Comparison of ENCODE assay signal across 16 cellular contexts in the genomic region with DNA sequence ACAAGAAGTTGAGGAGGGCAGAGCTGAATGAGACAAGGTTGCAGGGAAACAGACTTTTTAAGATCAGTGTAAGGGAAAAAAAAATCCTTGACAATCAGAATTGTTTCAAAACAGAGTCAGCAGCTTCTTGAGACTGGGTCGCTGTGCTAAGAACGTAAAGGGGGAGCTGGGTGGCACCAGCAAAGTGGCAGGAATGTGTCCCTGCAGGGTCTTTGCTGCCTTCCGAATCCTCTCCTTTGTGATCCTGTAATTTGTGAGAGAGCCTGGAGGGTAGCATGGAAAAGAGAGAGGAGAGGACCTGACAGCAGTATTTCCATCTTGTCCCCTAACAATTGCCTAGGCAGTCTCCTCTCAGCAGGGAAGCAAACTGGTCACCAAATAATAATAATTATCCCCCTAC.
DNase-seq lines count a peak whose midpoint lies in the region; ATAC-seq, FAIRE-seq and TF ChIP-seq lines count a peak whose summit lies in the region.
"Had no signal": no experiment of that assay in that cellular context is flagged by ENCODE, and none has a peak within 500 bp of the region (broad histone marks: within the 10 kb centered on the region; RNA-seq: fewer than 3 reads in every experiment).

No MANE protein-coding gene starts in this region.

- H3K23me2 ChIP-seq in H9 (ENCODE audit: insufficient read length, low read depth, low read length, poor library complexity, severe bottlenecking) (no peaks in the 10 kb centered on the region), H1 (ENCODE audit: low read depth, low read length) (no peaks in the 10 kb centered on the region)

- H3K4ac ChIP-seq in H9 (ENCODE audit: low read depth, low read length) (no peak overlapping the region), H1 (replicated peaks; ENCODE audit: insufficient read length, low read depth, low read length) (no peak overlapping the region)

- no peaks in the 10 kb centered on the region for H3K36me3 ChIP-seq in H1 (ENCODE audit: control insufficient read depth in 2 of 4, insufficient read depth in 4 of 4, low read length in 3 of 4)
- H3K36me3 ChIP-seq in neural progenitor cell, result no peaks in the 10 kb centered on the region

- H3K79me2 ChIP-seq in H9 (ENCODE audit: insufficient read depth, low read length), result no peaks in the 10 kb centered on the region
- H3K79me2 ChIP-seq in H1 (ENCODE audit: control insufficient read depth in 1 of 2, insufficient read depth in 2 of 2, low read length in 2 of 2), result no peaks in the 10 kb centered on the region
- H3K79me2 ChIP-seq in neural progenitor cell (ENCODE audit: low read depth), result no peaks in the 10 kb centered on the region

- H2AFZ ChIP-seq in H9 (ENCODE audit: low read length) (no peak overlapping the region), H1 (ENCODE audit: low read length) (no peak overlapping the region), neural progenitor cell (replicated peaks) (no peak overlapping the region)

- intact Hi-C loops in posterior cingulate gyrus (cut with DNase I), result no loop called here

- H3K4me2 ChIP-seq in H9 (ENCODE audit: insufficient read depth, insufficient read length, low read length), result no peak overlapping the region
- no peak overlapping the region for H3K4me2 ChIP-seq in H1 (ENCODE audit: insufficient read depth in 1 of 2, low read depth in 2 of 2, low read length in 2 of 2)
- no peak overlapping the region for H3K4me2 ChIP-seq in neural progenitor cell

- H3K9me3 Mint-ChIP-seq in H9 (peaks cover 5 to 6% of the 10 kb centered on the region in 2 experiments; a peak in 4 of 5 replicates), neural progenitor cell (peaks cover 2% of the 10 kb centered on the region)

- WGBS in H9 (ENCODE audit: extremely low coverage, insufficient read length, low lambda C conversion rate), result no CpG with 5 or more reads among the region's 3 CpGs
- WGBS in H1 (ENCODE audit: extremely low coverage in 1 of 2, insufficient coverage in 1 of 2, insufficient read length in 1 of 2, insufficient replicate concordance in 2 of 2, low coverage in 1 of 2, low lambda C conversion rate in 2 of 2, missing lambda C conversion rate in 1 of 2), 2 experiments, result 46% methylated on average over 3 of the region's 3 CpGs; no CpG with 5 or more reads in 1 of the 2 experiments

- H3T11ph ChIP-seq in H9 (ENCODE audit: low read length), result no peak overlapping the region

- H3K9ac ChIP-seq in H9 (ENCODE audit: extremely low read depth, insufficient read length, low read length), result no peak overlapping the region
- no peak overlapping the region for H3K9ac ChIP-seq in H1 (replicated peaks in 1 of 4; ENCODE audit: extremely low read depth in 1 of 4, low read depth in 3 of 4, low read length in 3 of 4)
- H3K9ac ChIP-seq in neural progenitor cell, result no peak overlapping the region

- H3F3A ChIP-seq in neural progenitor cell (ENCODE audit: low read depth), result no peaks in the 10 kb centered on the region

- H4K8ac ChIP-seq in H9 (replicated peaks; ENCODE audit: insufficient read length, low read depth, low read length) (no peak overlapping the region), H1 (ENCODE audit: extremely low read depth, insufficient read depth, low read length) (no peak overlapping the region)

- no peak for FAIRE-seq in H1 (lab: Jason Lieb, UNC)
- FAIRE-seq: A204.1, G401.6, GM12891 had no signal

- H2BK15ac ChIP-seq in H9 (ENCODE audit: low read depth, low read length), result no peak overlapping the region
- H2BK15ac ChIP-seq in H1 (ENCODE audit: low read length), result no peak overlapping the region

- H3K4me1 Mint-ChIP-seq in H9 (peaks cover 6 to 7% of the 10 kb centered on the region in 2 experiments; a peak in 3 of 4 replicates), neural progenitor cell (no peaks in the 10 kb centered on the region)
- H3K4me1 Mint-ChIP-seq: B cell had no signal

- H3K27me3 Mint-ChIP-seq in H9 (ENCODE audit: low read depth) (no peaks in the 10 kb centered on the region), neural progenitor cell (ENCODE audit: insufficient read depth, low read depth) (peaks cover 2% of the 10 kb centered on the region)

- H3K36me3 Mint-ChIP-seq in H9 (ENCODE audit: insufficient read depth in 1 of 3, low read depth in 3 of 3), result peaks cover 2 to 4% (median 2%) of the 10 kb centered on the region in 3 experiments; a peak in 3 of 7 replicates
- no peaks in the 10 kb centered on the region for H3K36me3 Mint-ChIP-seq in neural progenitor cell
- H3K36me3 Mint-ChIP-seq: CD4-positive, alpha-beta memory T cell; IgD-negative memory B cell had no signal

- ATAC-seq in GM18511 (IDR thresholded peaks at IDR 0.05; ENCODE audit: unreplicated experiment) (no peak), HG02763 (IDR thresholded peaks at IDR 0.05; ENCODE audit: unreplicated experiment) (no peak), HG03097 (IDR thresholded peaks at IDR 0.05; ENCODE audit: low FRiP score, unreplicated experiment) (no peak)

- H4K5ac ChIP-seq in H9 (ENCODE audit: insufficient read length, low read depth, low read length) (no peak overlapping the region), H1 (ENCODE audit: insufficient read length, low read depth, low read length) (no peak overlapping the region)

- H2BK12ac ChIP-seq in H9 (ENCODE audit: insufficient read length, low read depth, low read length) (no peak overlapping the region), H1 (ENCODE audit: low read depth, low read length) (no peak overlapping the region)

- H3K56ac ChIP-seq in H9 (ENCODE audit: insufficient read length, low read depth, low read length), result no peak overlapping the region
- no peak overlapping the region for H3K56ac ChIP-seq in H1 (replicated peaks; ENCODE audit: insufficient read length, low read depth, low read length)

- no peak overlapping the region for H3K4me3 ChIP-seq in H1 (ENCODE audit: extremely low read depth in 1 of 4, insufficient read depth in 2 of 4, low read depth in 3 of 4, low read length in 4 of 4)
- no peak overlapping the region for H3K4me3 ChIP-seq in neural progenitor cell

- H2AK5ac ChIP-seq in H9 (ENCODE audit: insufficient read length, low read length) (no peak overlapping the region), H1 (ENCODE audit: low read depth, low read length) (no peak overlapping the region)

- H4K91ac ChIP-seq in H9 (ENCODE audit: insufficient read length, low read depth, low read length), result no peak overlapping the region
- no peak overlapping the region for H4K91ac ChIP-seq in H1 (replicated peaks; ENCODE audit: insufficient read length, low read length)

- H3K27ac ChIP-seq in H9 (ENCODE audit: insufficient read length, low read depth, low read length), result no peak overlapping the region
- no peak overlapping the region for H3K27ac ChIP-seq in H1 (ENCODE audit: low read depth, low read length)
- no peak overlapping the region for H3K27ac ChIP-seq in neural progenitor cell

- TF ChIP-seq RAD21 in H1 (IDR thresholded peaks at IDR 0.05 in 1 of 2, conservative IDR thresholded peaks at IDR 0.05 in 1 of 2; ENCODE audit: low read depth in 2 of 2, low read length in 2 of 2), result no peak

- H3K9me3 ChIP-seq in H9 (ENCODE audit: control insufficient read depth, low read depth, low read length) (no peaks in the 10 kb centered on the region), H1 (ENCODE audit: insufficient read depth in 2 of 2, low read depth in 1 of 2, low read length in 1 of 2) (peaks cover 0 to 3% of the 10 kb centered on the region in 2 experiments; a peak in 1 of 4 replicates), neural progenitor cell (ENCODE audit: low read depth) (no peaks in the 10 kb centered on the region)

- H3K27ac Mint-ChIP-seq in H9 (no peak overlapping the region), neural progenitor cell (no peak overlapping the region)
- H3K27ac Mint-ChIP-seq: B cell; CD4-positive, alpha-beta memory T cell; IgD-negative memory B cell had no signal

- no peak overlapping the region for H3K23ac ChIP-seq in H9 (ENCODE audit: insufficient read length, low read depth, low read length)
- no peak overlapping the region for H3K23ac ChIP-seq in H1 (ENCODE audit: insufficient read length)

- TF ChIP-seq CTCF in H9 (conservative IDR thresholded peaks at IDR 0.05) (peak; percentile 45; the same call in 2 of the 3 replicates), H1 (IDR thresholded peaks at IDR 0.05; ENCODE audit: control extremely low read depth in 1 of 3, insufficient read depth in 1 of 3, low read depth in 1 of 3, low read length in 3 of 3) (peak in 1 of 3 experiments; percentile 36; a peak in 1 of 4 replicates), neural progenitor cell (IDR thresholded peaks at IDR 0.05) (peak; percentile 33)

- H3K14ac ChIP-seq in H9 (ENCODE audit: insufficient read depth, low read length) (no peak overlapping the region), H1 (ENCODE audit: insufficient read length) (no peak overlapping the region)

- CTCF ChIA-PET in H1 (lab: Charles Lee; ENCODE audit: partially characterized antibody), result interaction anchor here (0.9 to 2.6 kb wide), 6 partner anchors 12 to 125 kb away, joined by 3 to 13 read pairs (median 3); no protein-coding TSS in a partner anchor

- H2BK120ac ChIP-seq in H9 (ENCODE audit: low read depth, low read length, poor library complexity, severe bottlenecking) (no peak overlapping the region), H1 (replicated peaks; ENCODE audit: low read depth, low read length) (no peak overlapping the region)

- H3K18ac ChIP-seq in H9 (ENCODE audit: insufficient read length, low read depth, low read length) (no peak overlapping the region), H1 (ENCODE audit: extremely low read depth, low read length) (no peak overlapping the region)

- H3K4me1 ChIP-seq in H9 (ENCODE audit: insufficient read depth, low read length) (no peaks in the 10 kb centered on the region), H1 (replicated peaks in 1 of 4; ENCODE audit: control insufficient read depth in 3 of 4, insufficient read depth in 4 of 4, low read length in 3 of 4) (peaks cover 0 to 4% (median 0%) of the 10 kb centered on the region in 4 experiments; a peak in 1 of 7 replicates), neural progenitor cell (peaks cover 4% of the 10 kb centered on the region)

- H4K20me1 ChIP-seq in H9 (ENCODE audit: control insufficient read depth, insufficient read depth, insufficient read length), result no peaks in the 10 kb centered on the region
- no peaks in the 10 kb centered on the region for H4K20me1 ChIP-seq in H1 (replicated peaks in 1 of 2; ENCODE audit: control insufficient read depth in 1 of 2, insufficient read depth in 2 of 2, low read length in 2 of 2)
- no peaks in the 10 kb centered on the region for H4K20me1 ChIP-seq in neural progenitor cell (ENCODE audit: low read depth)

- H3K4me3 Mint-ChIP-seq in H9 (no peak overlapping the region), neural progenitor cell (no peak overlapping the region)
- H3K4me3 Mint-ChIP-seq: B cell; CD4-positive, alpha-beta memory T cell; IgD-negative memory B cell had no signal

- H2BK5ac ChIP-seq in H9 (ENCODE audit: insufficient read length, low read length) (no peak overlapping the region), H1 (ENCODE audit: low read depth, low read length) (no peak overlapping the region)

- H3K79me1 ChIP-seq in H9 (ENCODE audit: insufficient read depth, low read depth, low read length, poor library complexity, severe bottlenecking) (no peaks in the 10 kb centered on the region), H1 (ENCODE audit: low read depth, low read length) (no peaks in the 10 kb centered on the region)

- POLR2A ChIA-PET in H1 (lab: Charles Lee; ENCODE audit: partially characterized antibody), result no interaction called here

- TF ChIP-seq POLR2A in H1 (IDR thresholded peaks at IDR 0.05; ENCODE audit: control extremely low read depth in 1 of 2, low read depth in 2 of 2, low read length in 2 of 2), result no peak

- H2BK20ac ChIP-seq in H9 (ENCODE audit: low read depth, low read length, poor library complexity, severe bottlenecking) (no peak overlapping the region), H1 (ENCODE audit: low read length) (no peak overlapping the region)

- no peaks in the 10 kb centered on the region for H3K27me3 ChIP-seq in H9 (ENCODE audit: insufficient read depth, low read length)
- H3K27me3 ChIP-seq in H1 (replicated peaks in 1 of 4; ENCODE audit: control insufficient read depth in 3 of 4, extremely low read depth in 1 of 4, insufficient read depth in 3 of 4, low read length in 3 of 4), result no peaks in the 10 kb centered on the region
- H3K27me3 ChIP-seq in neural progenitor cell, result no peaks in the 10 kb centered on the region

- peak; percentile 71 for DNase-seq in ELF-1 (ENCODE audit: low read depth, low spot score)
- DNase-seq in H9, result no peak
- DNase-seq in H1 (ENCODE audit: low read depth in 1 of 2, low spot score in 2 of 2), result no peak
- peak; percentile 43 for DNase-seq in neural progenitor cell (ENCODE audit: low spot score)
- no peak for DNase-seq in posterior cingulate gyrus
- DNase-seq: C1 segment of cervical spinal cord; CD4-positive, alpha-beta memory T cell; DMS79 had no signal

- no peak for TF ChIP-seq EP300 in H1 (IDR thresholded peaks at IDR 0.05; ENCODE audit: borderline replicate concordance in 1 of 2, low read depth in 2 of 2, low read length in 2 of 2)

Comparison
In these comparisons a context has a peak if more than half of its experiments do, and no peak if none do; other contexts are left out.
1. DNase-seq: peak in ELF-1 (single experiment) and neural progenitor cell (single experiment); none in H9 (single experiment), H1 (0 of 2) and posterior cingulate gyrus (0 of 10).